In the genomic region with DNA sequence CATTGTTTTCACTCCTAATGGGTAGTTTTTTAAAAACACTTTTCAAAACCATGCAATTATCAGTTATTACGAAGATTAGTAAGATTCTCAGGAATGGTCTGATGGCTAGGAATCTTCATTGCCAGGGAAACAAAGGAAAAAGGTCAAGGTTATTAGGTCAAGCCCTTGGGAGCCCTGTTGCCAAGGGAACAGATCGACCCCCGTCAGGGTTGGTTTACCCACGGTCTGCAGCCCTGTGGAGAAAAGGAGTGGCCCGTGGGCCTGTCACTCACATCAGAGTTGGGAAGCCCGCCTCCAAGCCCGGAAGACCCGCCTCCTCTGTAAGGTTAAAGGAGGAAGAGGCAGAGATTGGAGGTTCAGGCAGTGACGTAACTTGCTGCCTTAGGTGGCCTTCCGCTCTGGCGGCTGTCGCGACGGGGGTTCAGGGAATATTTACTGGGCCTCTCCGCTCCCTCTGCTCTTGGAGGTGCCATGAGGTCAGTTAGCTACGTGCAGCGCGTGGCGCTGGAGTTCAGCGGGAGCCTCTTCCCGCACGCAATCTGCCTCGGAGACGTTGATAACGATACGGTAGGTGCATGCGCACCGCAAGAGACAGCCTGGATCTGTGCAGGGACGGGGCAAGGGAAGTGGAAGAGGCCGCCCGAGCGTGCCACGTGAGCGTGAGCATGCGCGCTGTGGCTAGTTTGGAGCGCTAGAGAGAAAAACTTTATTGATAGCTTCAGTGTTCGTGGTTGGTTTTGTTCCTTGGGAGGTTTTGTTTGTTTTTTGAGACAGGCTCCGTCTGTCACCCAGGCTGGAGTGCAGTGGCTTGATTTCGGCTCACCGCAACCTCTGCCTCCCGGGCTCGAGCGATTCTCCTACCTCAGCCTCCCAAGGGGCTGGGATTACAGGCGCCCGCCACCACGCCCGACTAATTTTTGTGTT, we compare ENCODE assay signal across 8 cellular contexts. TPM values are rescaled to one million over a fixed set of nuclear protein-coding genes. Genes with fewer than 3 reads are reported as not detected.
DNase-seq lines count a peak whose midpoint lies in the region; ATAC-seq and TF ChIP-seq lines count a peak whose summit lies in the region.

A gene (plus strand): TSS at position 379 of the 924 bp plus-strand sequence. CDS start 93 bp downstream, at position 472.

- in situ Hi-C loops in endometrial microvascular endothelial cells (cut with HindIII; ENCODE audit: inconsistent ontology term, low pct_unique_long_range_greater_than_20kb, low sequenced_read_pairs): no loop called here

- DNase-seq in D341Med (ENCODE audit: low spot score): peak; percentile 95
- peak; percentile 95 for DNase-seq in activated CD8-positive, alpha-beta memory T cell treated with anti-CD3 and anti-CD28 coated beads, Interleukin-2, amount 50 U/mL, for 4 hours
- DNase-seq in mesenteric fat pad (ENCODE audit: low spot score): peak; percentile 97
- peak; percentile 72 for DNase-seq in stimulated activated CD8-positive, alpha-beta memory T cell treated with anti-CD3 and anti-CD28 coated beads, Interleukin-15, amount 100 ng/mL, for 24 hours (ENCODE audit: low read depth)

- H3K36me3 ChIP-seq in HUES64 (ENCODE audit: insufficient read depth, low read length): peaks cover 5% of the 10 kb centered on the region
- peaks cover 16% of the 10 kb centered on the region; the same call in 1 of the 2 replicates for H3K36me3 ChIP-seq in OCI-LY1 (ENCODE audit: insufficient read depth, low read length)

- H3K9me3 ChIP-seq in HUES64 (ENCODE audit: insufficient read depth, low read depth, low read length) (no peaks in the 10 kb centered on the region), OCI-LY1 (ENCODE audit: low read length) (no peaks in the 10 kb centered on the region)

- H3K9me2 ChIP-seq in OCI-LY1 (ENCODE audit: low read depth, low read length): no peaks in the 10 kb centered on the region

- WGBS in HUES64: 2% methylated on average over 48 of the region's 48 CpGs

- H3K79me2 ChIP-seq in OCI-LY1 (ENCODE audit: insufficient read depth, low read length): peaks cover 13% of the 10 kb centered on the region; the same call in 1 of the 2 replicates

- no peaks in the 10 kb centered on the region for H4K20me1 ChIP-seq in OCI-LY1 (ENCODE audit: insufficient read depth, low read length)

- peak within 1 kb of the TSS; percentile 97 for H3K27ac ChIP-seq in HUES64 (ENCODE audit: low read depth, low read length)
- peak within 1 kb of the TSS; percentile 82 for H3K27ac ChIP-seq in OCI-LY1 (ENCODE audit: low read depth, low read length, poor library complexity, severe bottlenecking)

- H3K9ac ChIP-seq in HUES64 (ENCODE audit: low read depth, low read length): peak within 1 kb of the TSS; percentile 99
- peak within 1 kb of the TSS; percentile 82 for H3K9ac ChIP-seq in OCI-LY1 (ENCODE audit: low read length)

- ATAC-seq in GM21447 (IDR thresholded peaks at IDR 0.05; ENCODE audit: unreplicated experiment): peak; percentile 95

- H3F3A ChIP-seq in OCI-LY1 (ENCODE audit: insufficient read depth, low read length): no peaks in the 10 kb centered on the region

- H3K4me3 ChIP-seq in HUES64 (ENCODE audit: low read length) (peak within 1 kb of the TSS; percentile 94), OCI-LY1 (ENCODE audit: low read depth, low read length, poor library complexity, severe bottlenecking) (peak within 1 kb of the TSS; percentile 75)

- H3K27me3 ChIP-seq in HUES64 (ENCODE audit: insufficient read depth, low read length) (no peaks in the 10 kb centered on the region), OCI-LY1 (ENCODE audit: insufficient read depth, low read length) (no peaks in the 10 kb centered on the region)

- H3K4me2 ChIP-seq in OCI-LY1 (ENCODE audit: low read length): peak within 1 kb of the TSS; percentile 97

- no peak for TF ChIP-seq CTCF in OCI-LY1 (IDR thresholded peaks at IDR 0.05; ENCODE audit: low read length)

- 0 out of 2 replicates have a peak within 1 kb of the TSS, but pooled peaks have one; percentile 28 for H2AFZ ChIP-seq in OCI-LY1 (ENCODE audit: low read length)

- H3K4me1 ChIP-seq in HUES64 (ENCODE audit: insufficient read depth, low read length) (peaks cover 7% of the 10 kb centered on the region), OCI-LY1 (ENCODE audit: insufficient read depth, low read length, severe bottlenecking) (peaks cover 24% of the 10 kb centered on the region)

RNA-seq across cellular contexts. Expression of the gene that starts here (rescaled TPM):
- polyA plus RNA-seq in HUES64 (2013, experiment 1 of 2): 18.5 TPM
- 12.8 TPM for polyA plus RNA-seq in HUES64 (2013, experiment 2 of 2)
- 34.1 TPM for total RNA-seq in endometrial microvascular endothelial cells (ENCODE audit: inconsistent ontology term)
- total RNA-seq in mesenteric fat pad: 23.4 TPM

Comparison
In these comparisons a context has a peak if more than half of its experiments do, and no peak if none do; other contexts are left out.
1. Peak in every context shown above with its lines: DNase-seq, ATAC-seq, H3K4me3 ChIP-seq and H3K27ac ChIP-seq.